In the genomic region with DNA sequence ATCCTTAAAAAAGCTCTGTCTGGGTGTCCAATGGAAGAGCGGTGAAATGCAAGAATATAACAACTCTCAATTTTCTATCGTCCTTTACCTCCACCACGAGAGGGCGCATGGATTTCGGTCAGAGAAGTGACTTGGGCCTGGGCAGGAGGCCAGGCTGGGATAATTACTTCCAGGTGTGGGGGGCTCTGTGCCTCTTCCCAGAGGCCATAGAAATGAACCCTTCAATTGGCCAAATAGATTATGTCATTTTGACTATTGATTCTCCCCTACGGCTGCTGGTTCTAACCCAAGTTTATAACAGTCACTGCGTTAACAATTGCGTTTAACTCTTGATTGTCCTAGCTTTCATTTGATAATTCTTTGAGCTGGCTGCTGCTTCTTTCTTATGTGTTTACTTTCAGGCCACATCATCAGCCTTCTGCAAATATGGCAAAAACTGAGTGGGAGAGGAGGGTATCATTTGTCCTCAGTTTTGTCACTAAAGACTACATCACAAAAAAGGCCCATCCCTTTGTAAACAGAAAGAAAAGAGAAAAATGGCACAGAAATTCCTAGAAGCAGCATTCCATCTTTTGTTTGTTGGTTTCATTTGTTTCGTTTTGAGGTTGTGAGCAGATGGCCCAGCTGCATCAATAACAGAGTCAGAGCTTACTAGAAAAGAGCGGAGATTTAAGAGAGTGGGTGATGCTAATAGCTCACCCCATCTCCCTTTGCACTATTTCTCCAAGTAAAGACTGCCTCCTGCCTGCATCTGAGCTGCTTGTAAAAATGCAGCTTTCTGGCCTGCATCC, we compare ENCODE assay signal across 8 cellular contexts. TPM values are rescaled to one million over a fixed set of nuclear protein-coding genes. Genes with fewer than 3 reads are reported as not detected.
A peak's percentile ranks its signal among the peaks of the same experiment; 100 is the strongest.
DNase-seq lines count a peak whose midpoint lies in the region; ATAC-seq and FAIRE-seq lines count a peak whose summit lies in the region.

No MANE protein-coding gene starts in this region.

- H3K9me3 Mint-ChIP-seq in activated T-cell treated with anti-CD3 and anti-CD28 coated beads, Interleukin-2, amount 50 U/mL, for 72 hours, result no peaks in the 10 kb centered on the region
- H3K9me3 Mint-ChIP-seq in stimulated activated naive CD8-positive, alpha-beta T cell treated with anti-CD3 and anti-CD28 coated beads, Interleukin-15, amount 100 ng/mL, for 72 hours, result no peaks in the 10 kb centered on the region

- no peaks in the 10 kb centered on the region for H3K36me3 ChIP-seq in neuron (ENCODE audit: insufficient read depth, low read length)

- FAIRE-seq in RCC 7860 (lab: Jason Lieb, UNC), result peak; percentile 7

- H3K4me3 ChIP-seq in neuron (ENCODE audit: low read length), result no peak overlapping the region

- no peaks in the 10 kb centered on the region for H3K4me1 Mint-ChIP-seq in activated T-cell treated with anti-CD3 and anti-CD28 coated beads, Interleukin-2, amount 50 U/mL, for 72 hours (ENCODE audit: low read depth)
- no peaks in the 10 kb centered on the region for H3K4me1 Mint-ChIP-seq in stimulated activated naive CD8-positive, alpha-beta T cell treated with anti-CD3 and anti-CD28 coated beads, Interleukin-15, amount 100 ng/mL, for 72 hours

- H3K27me3 Mint-ChIP-seq in activated T-cell treated with anti-CD3 and anti-CD28 coated beads, Interleukin-2, amount 50 U/mL, for 72 hours (ENCODE audit: low read depth), result no peaks in the 10 kb centered on the region
- no peaks in the 10 kb centered on the region for H3K27me3 Mint-ChIP-seq in stimulated activated naive CD8-positive, alpha-beta T cell treated with anti-CD3 and anti-CD28 coated beads, Interleukin-15, amount 100 ng/mL, for 72 hours

- no peak overlapping the region for H3K27ac Mint-ChIP-seq in activated T-cell treated with anti-CD3 and anti-CD28 coated beads, Interleukin-2, amount 50 U/mL, for 72 hours
- H3K27ac Mint-ChIP-seq in stimulated activated naive CD8-positive, alpha-beta T cell treated with anti-CD3 and anti-CD28 coated beads, Interleukin-15, amount 100 ng/mL, for 72 hours, result no peak overlapping the region

- peak overlapping the region; percentile 18 for H2AFZ ChIP-seq in neuron (ENCODE audit: low read depth, low read length)

- ATAC-seq in activated T-cell treated with anti-CD3 and anti-CD28 coated beads, Interleukin-2, amount 50 U/mL, for 72 hours (replicated peaks in 1 of 2), result peak; percentile 60
- peak; percentile 64 for ATAC-seq in stimulated activated naive CD8-positive, alpha-beta T cell treated with anti-CD3 and anti-CD28 coated beads, Interleukin-15, amount 100 ng/mL, for 72 hours
- ATAC-seq in HG02870 (IDR thresholded peaks at IDR 0.05; ENCODE audit: unreplicated experiment), result no peak

- H3K9me3 ChIP-seq in neuron (ENCODE audit: low read length), result peaks cover 1% of the 10 kb centered on the region

- peaks cover 5% of the 10 kb centered on the region for H3K4me1 ChIP-seq in neuron (ENCODE audit: insufficient read depth, low read length)

- DNase-seq in GM04504 (ENCODE audit: low read depth), result peak; percentile 70
- DNase-seq in LHCN-M2 (ENCODE audit: low read depth), result peak; percentile 70
- DNase-seq in RCC 7860 (ENCODE audit: low spot score), result peak; percentile 49
- peak; percentile 71 to 73 for DNase-seq in activated T-cell treated with anti-CD3 and anti-CD28 coated beads, Interleukin-2, amount 50 U/mL, for 72 hours
- DNase-seq in fibroblast of peridontal ligament (ENCODE audit: extremely low read depth), result peak; percentile 96
- peak; percentile 48 to 49 for DNase-seq in stimulated activated naive CD8-positive, alpha-beta T cell treated with anti-CD3 and anti-CD28 coated beads, Interleukin-15, amount 100 ng/mL, for 72 hours

- no peaks in the 10 kb centered on the region for H3K27me3 ChIP-seq in neuron (ENCODE audit: insufficient read depth, low read length)

- no peak overlapping the region for H3K4me3 Mint-ChIP-seq in activated T-cell treated with anti-CD3 and anti-CD28 coated beads, Interleukin-2, amount 50 U/mL, for 72 hours
- no peak overlapping the region for H3K4me3 Mint-ChIP-seq in stimulated activated naive CD8-positive, alpha-beta T cell treated with anti-CD3 and anti-CD28 coated beads, Interleukin-15, amount 100 ng/mL, for 72 hours

- no peaks in the 10 kb centered on the region for H3K36me3 Mint-ChIP-seq in activated T-cell treated with anti-CD3 and anti-CD28 coated beads, Interleukin-2, amount 50 U/mL, for 72 hours (ENCODE audit: insufficient read depth in 2 of 2)

RNA-seq across cellular contexts. Expression of gene ZFR, which starts 45.4 kb away (rescaled TPM):
- 87.7 and 92.0 TPM in 2 replicates for total RNA-seq in LHCN-M2 (2014; rRNA removed)
- 30.9 TPM for polyA plus RNA-seq in LHCN-M2 (2012)
- 10 to 100 TPM; 82.7 to 85.8 TPM for total RNA-seq in activated T-cell treated with anti-CD3 and anti-CD28 coated beads, Interleukin-2, amount 50 U/mL, for 72 hours
